20 cellular contexts compared by ENCODE assay signal in the genomic region with DNA sequence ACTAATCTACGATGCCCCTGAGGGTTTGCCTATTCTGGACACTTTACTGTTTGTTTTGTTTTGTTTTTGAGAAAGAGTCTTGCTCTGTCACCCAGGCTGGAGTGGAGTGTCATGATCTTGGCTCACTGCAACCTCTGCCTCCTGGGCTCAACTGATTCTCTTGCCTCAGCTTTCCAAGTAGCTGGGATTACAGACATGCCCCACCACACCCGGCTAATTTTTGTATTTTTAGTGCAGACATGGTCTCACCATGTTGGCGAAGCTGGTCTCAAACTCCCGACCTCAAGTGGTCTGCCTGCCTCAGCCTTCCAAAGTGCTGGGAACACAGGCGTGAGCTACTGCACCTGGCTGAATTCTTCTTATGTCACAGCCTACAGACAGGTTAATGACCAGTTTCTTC.
"Had no signal": no experiment of that assay in that cellular context is flagged by ENCODE, and none has a peak within 500 bp of the region (broad histone marks: within the 10 kb centered on the region; RNA-seq: fewer than 3 reads in every experiment).

No MANE protein-coding gene starts in this region.

- H3K36me3 Mint-ChIP-seq: immature natural killer cell, memory B cell had no signal

- H3K4me3 ChIP-seq: coronary artery, dorsolateral prefrontal cortex, esophagus muscularis mucosa, gastroesophageal sphincter, heart left ventricle, hepatocyte, left lung, lung had no signal

- H3K27ac ChIP-seq: dorsolateral prefrontal cortex, esophagus muscularis mucosa, foreskin keratinocyte, gastroesophageal sphincter, heart left ventricle, hepatocyte, left lung had no signal

- H3K9me3 ChIP-seq: esophagus muscularis mucosa, gastroesophageal sphincter, left lung had no signal

- H3K27ac Mint-ChIP-seq: immature natural killer cell, memory B cell had no signal

- H3K9me3 Mint-ChIP-seq: immature natural killer cell had no signal

- H3K4me3 Mint-ChIP-seq: immature natural killer cell, memory B cell had no signal

- H3K27me3 Mint-ChIP-seq: memory B cell had no signal

- ATAC-seq: gastroesophageal sphincter, heart left ventricle, left cardiac atrium, left lung, left ventricle myocardium superior had no signal

- H3K27me3 ChIP-seq: dorsolateral prefrontal cortex, foreskin keratinocyte, hepatocyte, left lung had no signal

- DNase-seq: dermis blood vessel endothelial cell; dorsolateral prefrontal cortex; effector CD4-positive, alpha-beta T cell; effector memory CD4-positive, alpha-beta T cell; foreskin keratinocyte; heart left ventricle; hypothalamus; immature natural killer cell; left cardiac atrium; left lung; left ventricle myocardium superior; mammary epithelial cell; mesendoderm; midbrain had no signal

- H3K36me3 ChIP-seq: esophagus muscularis mucosa, gastroesophageal sphincter, heart left ventricle, left lung had no signal

- H3K4me1 Mint-ChIP-seq: immature natural killer cell had no signal

- H3K4me1 ChIP-seq: esophagus muscularis mucosa, foreskin keratinocyte, gastroesophageal sphincter, heart left ventricle, left lung had no signal
